ENCODE assay signal across 8 cellular contexts in genomic region chr13:40271931-40272775, GRCh38.
DNase-seq lines count a peak whose midpoint lies in the region; ATAC-seq and TF ChIP-seq lines count a peak whose summit lies in the region.

No MANE protein-coding gene starts in this region.

- no peaks in the 10 kb centered on the region for H3K36me3 Mint-ChIP-seq in nephron (ENCODE audit: low read depth)

- 14% methylated on average over 5 of the region's 5 CpGs for WGBS in suprapubic skin

- H3K27ac Mint-ChIP-seq in nephron, result peak overlapping the region in 2 of 3 experiments; percentile 52 to 67

- DNase-seq in G401 (ENCODE audit: low spot score) (peak; percentile 35), coronary artery (ENCODE audit: low spot score) (peak; percentile 91), suprapubic skin (ENCODE audit: low spot score in 2 of 2) (peak; percentile 87 to 89)

- H3K4me3 Mint-ChIP-seq in nephron, result no peak overlapping the region

- no peaks in the 10 kb centered on the region for H3K9me3 ChIP-seq in suprapubic skin

- TF ChIP-seq CTCF in coronary artery (IDR thresholded peaks at IDR 0.05) (no peak), nephron (IDR thresholded peaks at IDR 0.05; ENCODE audit: unreplicated experiment in 3 of 3) (no peak), suprapubic skin (IDR thresholded peaks at IDR 0.05) (no peak)

- H3K4me3 ChIP-seq in coronary artery (peak overlapping the region; percentile 16), suprapubic skin (no peak overlapping the region)

- in situ Hi-C loops in G401 (cut with HindIII; ENCODE audit: low sequenced_read_pairs), result no loop called here

- no peaks in the 10 kb centered on the region for H3K9me3 Mint-ChIP-seq in nephron

- no peaks in the 10 kb centered on the region for H3K27me3 ChIP-seq in suprapubic skin

- ATAC-seq in SK-N-SH treated with all-trans-retinoic acid at 6 μM for 48 hours (peak; percentile 83), HG03095 (IDR thresholded peaks at IDR 0.05; ENCODE audit: unreplicated experiment) (no peak), HG02973 (IDR thresholded peaks at IDR 0.05; ENCODE audit: unreplicated experiment) (no peak), HG03039 (IDR thresholded peaks at IDR 0.05; ENCODE audit: unreplicated experiment) (no peak)

- no peak for TF ChIP-seq EP300 in suprapubic skin (IDR thresholded peaks at IDR 0.05)

- H3K27me3 Mint-ChIP-seq in nephron (ENCODE audit: low read depth), result peaks cover 7% of the 10 kb centered on the region

- H3K36me3 ChIP-seq in suprapubic skin, result no peaks in the 10 kb centered on the region

- H3K4me1 Mint-ChIP-seq in nephron, result peaks cover 33% of the 10 kb centered on the region

- H3K4me1 ChIP-seq in suprapubic skin, result peaks cover 37% of the 10 kb centered on the region

- no peak for TF ChIP-seq POLR2A in suprapubic skin (IDR thresholded peaks at IDR 0.05)

- peak overlapping the region; percentile 73 to 92 for H3K27ac ChIP-seq in coronary artery
- peak overlapping the region; percentile 74 for H3K27ac ChIP-seq in suprapubic skin

TF ChIP-seq in SK-N-SH treated with all-trans-retinoic acid at 6 μM for 48 hours, 23 proteins besides CTCF, POLR2A, EP300 and RAD21:
- TF ChIP-seq CSDC2 (CRISPR knock-in tag; IDR thresholded peaks at IDR 0.05), result no peak
- TF ChIP-seq SNAI2 (CRISPR knock-in tag; IDR thresholded peaks at IDR 0.05), result peak; percentile 36; the same call in 1 of the 2 replicates
- TF ChIP-seq ISL1 (CRISPR knock-in tag; IDR thresholded peaks at IDR 0.05), result peak; percentile 63
- no peak for TF ChIP-seq TCF4 (CRISPR knock-in tag; IDR thresholded peaks at IDR 0.05; ENCODE audit: borderline replicate concordance)

Comparison
In these comparisons a context has a peak if more than half of its experiments do, and no peak if none do; other contexts are left out.
1. DNase-seq: peak in every context shown above with its lines; median percentile 91 in coronary artery; 88 in suprapubic skin; 35 in G401.